8 cellular contexts compared by ENCODE assay signal in the genomic region with DNA sequence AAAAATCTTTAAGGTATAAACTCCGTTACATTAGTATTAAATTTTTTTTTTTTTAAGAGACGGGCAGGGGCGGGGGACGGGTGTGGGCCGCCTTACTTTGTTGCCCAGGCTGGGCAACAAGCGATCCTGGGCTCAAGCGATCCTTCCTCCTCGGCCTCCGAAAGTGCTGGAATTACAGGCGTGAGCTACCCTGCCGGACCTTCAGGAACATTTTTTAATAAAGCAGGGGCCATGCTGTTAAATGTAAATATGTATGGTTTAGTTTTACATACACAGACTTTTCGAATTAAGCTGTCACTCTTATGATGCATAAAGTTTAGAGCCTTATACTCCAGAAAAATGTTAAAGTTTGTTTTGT. TPM values are rescaled to one million over a fixed set of nuclear protein-coding genes. Genes with fewer than 3 reads are reported as not detected.
DNase-seq lines count a peak whose midpoint lies in the region; ATAC-seq and TF ChIP-seq lines count a peak whose summit lies in the region.

No MANE protein-coding gene starts in this region.

- H3K9ac ChIP-seq in stomach smooth muscle (ENCODE audit: low read length in 2 of 2) = peak overlapping the region; percentile 71 to 87

- H3K27ac Mint-ChIP-seq in activated CD8-positive, alpha-beta T cell treated with anti-CD3 and anti-CD28 coated beads for 36 hours = no peak overlapping the region
- H3K27ac Mint-ChIP-seq in immature natural killer cell = peak overlapping the region in 1 of 6 donors; percentile 97

- ATAC-seq in activated CD8-positive, alpha-beta T cell treated with anti-CD3 and anti-CD28 coated beads for 36 hours = no peak

- H3K9me3 Mint-ChIP-seq in activated CD8-positive, alpha-beta T cell treated with anti-CD3 and anti-CD28 coated beads for 36 hours = no peaks in the 10 kb centered on the region
- no peaks in the 10 kb centered on the region for H3K9me3 Mint-ChIP-seq in immature natural killer cell

- CTCF ChIA-PET in activated CD8-positive, alpha-beta T cell treated with anti-CD3 and anti-CD28 coated beads for 36 hours (lab: Charles Lee) = interaction anchor here (1.1 to 1.8 kb wide), 3 partner anchors 14 to 36 kb away, joined by 3 to 9 read pairs (median 4); no protein-coding TSS in a partner anchor

- POLR2A ChIA-PET in activated CD8-positive, alpha-beta T cell treated with anti-CD3 and anti-CD28 coated beads for 36 hours (lab: Charles Lee) = no interaction called here

- H3K27me3 ChIP-seq in stomach smooth muscle (ENCODE audit: control insufficient read depth in 1 of 2, insufficient read depth in 2 of 2, low read length in 2 of 2) = no peaks in the 10 kb centered on the region

- intact Hi-C loops in activated CD8-positive, alpha-beta T cell treated with anti-CD3 and anti-CD28 coated beads for 36 hours (cut with micrococcal nuclease) = no loop called here

- H3K36me3 ChIP-seq in stomach smooth muscle (ENCODE audit: control insufficient read depth in 2 of 2, insufficient read depth in 2 of 2, low read length in 2 of 2) = no peaks in the 10 kb centered on the region

- no peaks in the 10 kb centered on the region for H3K9me3 ChIP-seq in stomach smooth muscle (ENCODE audit: control insufficient read depth in 2 of 2, low read length in 2 of 2)

- peak overlapping the region; percentile 84 for H3K4me3 Mint-ChIP-seq in activated CD8-positive, alpha-beta T cell treated with anti-CD3 and anti-CD28 coated beads for 36 hours
- H3K4me3 Mint-ChIP-seq in immature natural killer cell = peak overlapping the region; percentile 94 to 98 (median 95)

- H3K27me3 Mint-ChIP-seq in activated CD8-positive, alpha-beta T cell treated with anti-CD3 and anti-CD28 coated beads for 36 hours = peaks cover under 1% of the 10 kb centered on the region
- peaks cover 4 to 18% (median 5%) of the 10 kb centered on the region in 3 donors for H3K27me3 Mint-ChIP-seq in immature natural killer cell (ENCODE audit: low read depth in 3 of 3)

- H3K4me1 ChIP-seq in stomach smooth muscle (ENCODE audit: control insufficient read depth, insufficient read depth, low read length) = peaks cover 4% of the 10 kb centered on the region

- peak overlapping the region; percentile 90 to 97 for H3K4me3 ChIP-seq in stomach smooth muscle (ENCODE audit: low read length in 2 of 2)

- peaks cover 43% of the 10 kb centered on the region for H3K4me1 Mint-ChIP-seq in activated CD8-positive, alpha-beta T cell treated with anti-CD3 and anti-CD28 coated beads for 36 hours (ENCODE audit: low read depth)
- H3K4me1 Mint-ChIP-seq in immature natural killer cell = peaks cover 57 to 68% of the 10 kb centered on the region in 2 donors

- peak; percentile 73 for DNase-seq in SIG-M5 treated with dmso at 0.1 percent for 504 hours (lab: John Stamatoyannopoulos, UW; ENCODE audit: unreplicated experiment)
- no peak for DNase-seq in SIG-M5 (lab: John Stamatoyannopoulos, UW)
- no peak for DNase-seq in activated CD8-positive, alpha-beta T cell treated with anti-CD3 and anti-CD28 coated beads for 36 hours
- DNase-seq in immature natural killer cell = no peak
- DNase-seq in activated gamma-delta T cell treated with Interleukin-2 at 50 U/mL for 16 hours = no peak
- no peak for DNase-seq in stimulated activated CD8-positive, alpha-beta memory T cell treated with anti-CD3 and anti-CD28 coated beads, Interleukin-4, amount 100 ng/mL, for 48 hours
- no peak for DNase-seq in cerebellar cortex (ENCODE audit: low spot score)

- peaks cover 6% of the 10 kb centered on the region for H3K36me3 Mint-ChIP-seq in activated CD8-positive, alpha-beta T cell treated with anti-CD3 and anti-CD28 coated beads for 36 hours (ENCODE audit: low read depth)
- H3K36me3 Mint-ChIP-seq in immature natural killer cell = no peaks in the 10 kb centered on the region

- TF ChIP-seq CTCF in activated CD8-positive, alpha-beta T cell treated with anti-CD3 and anti-CD28 coated beads for 36 hours (IDR thresholded peaks at IDR 0.05) = no peak

- H3K27ac ChIP-seq in stomach smooth muscle (ENCODE audit: low read length) = peak overlapping the region; percentile 99

RNA-seq across cellular contexts. Expression of a gene that starts 2.4 kb away (rescaled TPM):
- 10 to 100 TPM; 11.6 to 12.3 TPM for total RNA-seq in activated CD8-positive, alpha-beta T cell treated with anti-CD3 and anti-CD28 coated beads for 36 hours
- 10 to 100 TPM in 1 of 3 donors, 1 to 10 TPM in 2; 8.3 to 17.3 (median 8.9) TPM for polyA plus RNA-seq in immature natural killer cell
